1 cellular context compared by ENCODE assay signal in the genomic region with DNA sequence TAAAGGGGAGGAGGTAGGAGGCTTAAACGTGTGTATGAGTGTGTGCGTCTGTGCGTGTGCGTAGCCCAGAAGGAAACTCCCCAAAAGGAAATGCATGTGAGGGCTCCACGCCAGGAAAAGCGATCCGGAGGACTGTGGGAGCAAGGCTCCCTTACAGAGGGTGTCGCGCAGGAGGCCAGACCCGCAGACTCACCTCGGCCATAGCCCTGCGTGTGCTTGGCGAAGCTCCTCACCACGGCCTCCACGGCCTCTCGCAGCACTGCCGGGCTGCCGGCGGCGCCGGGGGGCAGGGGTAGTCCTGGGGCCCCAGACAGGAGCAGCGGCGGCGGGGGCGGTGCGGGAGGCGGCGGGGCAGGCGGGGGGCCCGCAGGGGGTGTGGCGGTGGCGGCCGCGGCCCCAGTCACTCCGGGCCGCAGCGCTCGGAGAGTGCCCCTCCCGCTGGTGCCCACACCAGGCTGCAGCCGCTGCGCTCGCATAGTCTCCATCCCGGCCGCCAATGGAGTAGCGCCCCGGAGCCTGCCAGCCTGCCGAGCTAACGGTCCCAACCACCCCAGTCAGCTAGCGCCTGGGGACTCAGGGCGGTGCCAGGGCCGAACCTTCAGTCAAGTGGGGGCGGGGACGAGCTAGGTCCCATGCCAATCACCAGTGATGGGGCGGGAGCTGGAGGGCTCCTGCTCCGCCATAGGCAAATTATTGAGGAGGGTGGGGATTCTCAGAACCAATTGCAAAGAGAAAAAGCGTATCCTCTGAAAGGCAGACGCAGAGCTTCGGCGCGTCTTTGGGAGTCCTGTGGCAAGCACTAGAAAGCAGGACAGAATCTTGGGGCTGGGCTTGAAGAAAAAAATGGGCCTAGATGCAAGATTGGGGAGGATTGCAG.
TF ChIP-seq lines count a peak whose summit lies in the region.

A gene (minus strand): TSS at position 575 of the 877 bp plus-strand sequence. CDS start 90 bp downstream, at position 485.

TF ChIP-seq in HEK293, 187 proteins besides CTCF, POLR2A, EP300 and RAD21 (continued from another document):
- TF ChIP-seq, protein P1, sequence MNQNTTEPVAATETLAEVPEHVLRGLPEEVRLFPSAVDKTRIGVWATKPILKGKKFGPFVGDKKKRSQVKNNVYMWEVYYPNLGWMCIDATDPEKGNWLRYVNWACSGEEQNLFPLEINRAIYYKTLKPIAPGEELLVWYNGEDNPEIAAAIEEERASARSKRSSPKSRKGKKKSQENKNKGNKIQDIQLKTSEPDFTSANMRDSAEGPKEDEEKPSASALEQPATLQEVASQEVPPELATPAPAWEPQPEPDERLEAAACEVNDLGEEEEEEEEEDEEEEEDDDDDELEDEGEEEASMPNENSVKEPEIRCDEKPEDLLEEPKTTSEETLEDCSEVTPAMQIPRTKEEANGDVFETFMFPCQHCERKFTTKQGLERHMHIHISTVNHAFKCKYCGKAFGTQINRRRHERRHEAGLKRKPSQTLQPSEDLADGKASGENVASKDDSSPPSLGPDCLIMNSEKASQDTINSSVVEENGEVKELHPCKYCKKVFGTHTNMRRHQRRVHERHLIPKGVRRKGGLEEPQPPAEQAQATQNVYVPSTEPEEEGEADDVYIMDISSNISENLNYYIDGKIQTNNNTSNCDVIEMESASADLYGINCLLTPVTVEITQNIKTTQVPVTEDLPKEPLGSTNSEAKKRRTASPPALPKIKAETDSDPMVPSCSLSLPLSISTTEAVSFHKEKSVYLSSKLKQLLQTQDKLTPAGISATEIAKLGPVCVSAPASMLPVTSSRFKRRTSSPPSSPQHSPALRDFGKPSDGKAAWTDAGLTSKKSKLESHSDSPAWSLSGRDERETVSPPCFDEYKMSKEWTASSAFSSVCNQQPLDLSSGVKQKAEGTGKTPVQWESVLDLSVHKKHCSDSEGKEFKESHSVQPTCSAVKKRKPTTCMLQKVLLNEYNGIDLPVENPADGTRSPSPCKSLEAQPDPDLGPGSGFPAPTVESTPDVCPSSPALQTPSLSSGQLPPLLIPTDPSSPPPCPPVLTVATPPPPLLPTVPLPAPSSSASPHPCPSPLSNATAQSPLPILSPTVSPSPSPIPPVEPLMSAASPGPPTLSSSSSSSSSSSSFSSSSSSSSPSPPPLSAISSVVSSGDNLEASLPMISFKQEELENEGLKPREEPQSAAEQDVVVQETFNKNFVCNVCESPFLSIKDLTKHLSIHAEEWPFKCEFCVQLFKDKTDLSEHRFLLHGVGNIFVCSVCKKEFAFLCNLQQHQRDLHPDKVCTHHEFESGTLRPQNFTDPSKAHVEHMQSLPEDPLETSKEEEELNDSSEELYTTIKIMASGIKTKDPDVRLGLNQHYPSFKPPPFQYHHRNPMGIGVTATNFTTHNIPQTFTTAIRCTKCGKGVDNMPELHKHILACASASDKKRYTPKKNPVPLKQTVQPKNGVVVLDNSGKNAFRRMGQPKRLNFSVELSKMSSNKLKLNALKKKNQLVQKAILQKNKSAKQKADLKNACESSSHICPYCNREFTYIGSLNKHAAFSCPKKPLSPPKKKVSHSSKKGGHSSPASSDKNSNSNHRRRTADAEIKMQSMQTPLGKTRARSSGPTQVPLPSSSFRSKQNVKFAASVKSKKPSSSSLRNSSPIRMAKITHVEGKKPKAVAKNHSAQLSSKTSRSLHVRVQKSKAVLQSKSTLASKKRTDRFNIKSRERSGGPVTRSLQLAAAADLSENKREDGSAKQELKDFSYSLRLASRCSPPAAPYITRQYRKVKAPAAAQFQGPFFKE (tag by site-specific recombination; IDR thresholded peaks at IDR 0.05; ENCODE audit: borderline replicate concordance): no peak
- TF ChIP-seq ZNF555 (tag by site-specific recombination; conservative IDR thresholded peaks at IDR 0.05): no peak
- no peak for TF ChIP-seq ZNF629 (tag by site-specific recombination; IDR thresholded peaks at IDR 0.05)
- TF ChIP-seq ZBTB20 (tag by site-specific recombination; IDR thresholded peaks at IDR 0.05): peak; percentile 90
- TF ChIP-seq, protein P2, sequence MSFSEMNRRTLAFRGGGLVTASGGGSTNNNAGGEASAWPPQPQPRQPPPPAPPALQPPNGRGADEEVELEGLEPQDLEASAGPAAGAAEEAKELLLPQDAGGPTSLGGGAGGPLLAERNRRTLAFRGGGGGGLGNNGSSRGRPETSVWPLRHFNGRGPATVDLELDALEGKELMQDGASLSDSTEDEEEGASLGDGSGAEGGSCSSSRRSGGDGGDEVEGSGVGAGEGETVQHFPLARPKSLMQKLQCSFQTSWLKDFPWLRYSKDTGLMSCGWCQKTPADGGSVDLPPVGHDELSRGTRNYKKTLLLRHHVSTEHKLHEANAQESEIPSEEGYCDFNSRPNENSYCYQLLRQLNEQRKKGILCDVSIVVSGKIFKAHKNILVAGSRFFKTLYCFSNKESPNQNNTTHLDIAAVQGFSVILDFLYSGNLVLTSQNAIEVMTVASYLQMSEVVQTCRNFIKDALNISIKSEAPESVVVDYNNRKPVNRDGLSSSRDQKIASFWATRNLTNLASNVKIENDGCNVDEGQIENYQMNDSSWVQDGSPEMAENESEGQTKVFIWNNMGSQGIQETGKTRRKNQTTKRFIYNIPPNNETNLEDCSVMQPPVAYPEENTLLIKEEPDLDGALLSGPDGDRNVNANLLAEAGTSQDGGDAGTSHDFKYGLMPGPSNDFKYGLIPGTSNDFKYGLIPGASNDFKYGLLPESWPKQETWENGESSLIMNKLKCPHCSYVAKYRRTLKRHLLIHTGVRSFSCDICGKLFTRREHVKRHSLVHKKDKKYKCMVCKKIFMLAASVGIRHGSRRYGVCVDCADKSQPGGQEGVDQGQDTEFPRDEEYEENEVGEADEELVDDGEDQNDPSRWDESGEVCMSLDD (tag by site-specific recombination; IDR thresholded peaks at IDR 0.05): no peak
- no peak for TF ChIP-seq ZNF768 (tag by site-specific recombination; IDR thresholded peaks at IDR 0.05)
- TF ChIP-seq ZNF473 (tag by site-specific recombination; IDR thresholded peaks at IDR 0.05): no peak
- TF ChIP-seq, protein P3, sequence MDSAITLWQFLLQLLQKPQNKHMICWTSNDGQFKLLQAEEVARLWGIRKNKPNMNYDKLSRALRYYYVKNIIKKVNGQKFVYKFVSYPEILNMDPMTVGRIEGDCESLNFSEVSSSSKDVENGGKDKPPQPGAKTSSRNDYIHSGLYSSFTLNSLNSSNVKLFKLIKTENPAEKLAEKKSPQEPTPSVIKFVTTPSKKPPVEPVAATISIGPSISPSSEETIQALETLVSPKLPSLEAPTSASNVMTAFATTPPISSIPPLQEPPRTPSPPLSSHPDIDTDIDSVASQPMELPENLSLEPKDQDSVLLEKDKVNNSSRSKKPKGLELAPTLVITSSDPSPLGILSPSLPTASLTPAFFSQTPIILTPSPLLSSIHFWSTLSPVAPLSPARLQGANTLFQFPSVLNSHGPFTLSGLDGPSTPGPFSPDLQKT (IDR thresholded peaks at IDR 0.05; ENCODE audit: borderline replicate concordance, low read depth, low read length): no peak
